Comparison of ENCODE assay signal across 9 cellular contexts in genomic region chr11:102316505-102316904, GRCh38. TPM values are rescaled to one million over a fixed set of nuclear protein-coding genes. Genes with fewer than 3 reads are reported as not detected.
DNase-seq lines count a peak whose midpoint lies in the region; ATAC-seq and TF ChIP-seq lines count a peak whose summit lies in the region.
"Had no signal": no experiment of that assay in that cellular context is flagged by ENCODE, and none has a peak within 500 bp of the region (broad histone marks: within the 10 kb centered on the region; RNA-seq: fewer than 3 reads in every experiment).

No MANE protein-coding gene starts in this region.

- no peaks in the 10 kb centered on the region for H4K20me1 ChIP-seq in neural progenitor cell (ENCODE audit: low read depth)

- H3K4me1 ChIP-seq in uterus: no peaks in the 10 kb centered on the region
- no peaks in the 10 kb centered on the region for H3K4me1 ChIP-seq in neural progenitor cell

- peak overlapping the region; percentile 96 for H3K4me3 Mint-ChIP-seq in activated naive CD4-positive, alpha-beta T cell treated with anti-CD3 and anti-CD28 coated beads for 36 hours
- peak overlapping the region; percentile 97 for H3K4me3 Mint-ChIP-seq in activated T-helper 1 cell treated with anti-CD3 and anti-CD28 coated beads, Interleukin-12 subunit alpha, Interleukin-12 subunit beta, Interleukin-2, Interleukin-4 antibody, amounts not matched to agents 30 ng/mL and 10 ng/mL and 1 ng/mL, durations not matched to agents 14 hours and 24 hours and 36 hours
- H3K4me3 Mint-ChIP-seq in mesothelial cell of epicardium (peak overlapping the region; percentile 5), neural progenitor cell (no peak overlapping the region)

- H3K9me3 Mint-ChIP-seq in activated naive CD4-positive, alpha-beta T cell treated with anti-CD3 and anti-CD28 coated beads for 36 hours: no peaks in the 10 kb centered on the region
- no peaks in the 10 kb centered on the region for H3K9me3 Mint-ChIP-seq in activated T-helper 1 cell treated with anti-CD3 and anti-CD28 coated beads, Interleukin-12 subunit alpha, Interleukin-12 subunit beta, Interleukin-2, Interleukin-4 antibody, amounts not matched to agents 30 ng/mL and 10 ng/mL and 1 ng/mL, durations not matched to agents 14 hours and 24 hours and 36 hours
- H3K9me3 Mint-ChIP-seq in mesothelial cell of epicardium (no peaks in the 10 kb centered on the region), neural progenitor cell (no peaks in the 10 kb centered on the region)

- no peaks in the 10 kb centered on the region for H3K36me3 ChIP-seq in uterus
- no peaks in the 10 kb centered on the region for H3K36me3 ChIP-seq in neural progenitor cell
- H3K36me3 ChIP-seq: cardiac muscle cell had no signal

- no peaks in the 10 kb centered on the region for H3K27me3 Mint-ChIP-seq in activated naive CD4-positive, alpha-beta T cell treated with anti-CD3 and anti-CD28 coated beads for 36 hours (ENCODE audit: low read depth)
- no peaks in the 10 kb centered on the region for H3K27me3 Mint-ChIP-seq in activated T-helper 1 cell treated with anti-CD3 and anti-CD28 coated beads, Interleukin-12 subunit alpha, Interleukin-12 subunit beta, Interleukin-2, Interleukin-4 antibody, amounts not matched to agents 30 ng/mL and 10 ng/mL and 1 ng/mL, durations not matched to agents 14 hours and 24 hours and 36 hours (ENCODE audit: insufficient read depth)
- H3K27me3 Mint-ChIP-seq in mesothelial cell of epicardium (ENCODE audit: low read depth) (peaks cover 4% of the 10 kb centered on the region), neural progenitor cell (ENCODE audit: insufficient read depth, low read depth) (peaks cover 14% of the 10 kb centered on the region)

- H3K27me3 ChIP-seq in uterus (no peaks in the 10 kb centered on the region), neural progenitor cell (peaks cover 12% of the 10 kb centered on the region)

- peaks cover 61% of the 10 kb centered on the region for H3K4me1 Mint-ChIP-seq in activated naive CD4-positive, alpha-beta T cell treated with anti-CD3 and anti-CD28 coated beads for 36 hours (ENCODE audit: low read depth)
- H3K4me1 Mint-ChIP-seq in activated T-helper 1 cell treated with anti-CD3 and anti-CD28 coated beads, Interleukin-12 subunit alpha, Interleukin-12 subunit beta, Interleukin-2, Interleukin-4 antibody, amounts not matched to agents 30 ng/mL and 10 ng/mL and 1 ng/mL, durations not matched to agents 14 hours and 24 hours and 36 hours (ENCODE audit: low read depth): peaks cover 66% of the 10 kb centered on the region
- H3K4me1 Mint-ChIP-seq in mesothelial cell of epicardium (peaks cover 28% of the 10 kb centered on the region), neural progenitor cell (peaks cover 7% of the 10 kb centered on the region)

- H3K36me3 Mint-ChIP-seq in activated naive CD4-positive, alpha-beta T cell treated with anti-CD3 and anti-CD28 coated beads for 36 hours (ENCODE audit: low read depth): peaks cover 35% of the 10 kb centered on the region
- peaks cover 27% of the 10 kb centered on the region for H3K36me3 Mint-ChIP-seq in activated T-helper 1 cell treated with anti-CD3 and anti-CD28 coated beads, Interleukin-12 subunit alpha, Interleukin-12 subunit beta, Interleukin-2, Interleukin-4 antibody, amounts not matched to agents 30 ng/mL and 10 ng/mL and 1 ng/mL, durations not matched to agents 14 hours and 24 hours and 36 hours (ENCODE audit: low read depth)
- H3K36me3 Mint-ChIP-seq in mesothelial cell of epicardium (no peaks in the 10 kb centered on the region), neural progenitor cell (no peaks in the 10 kb centered on the region)

- no peaks in the 10 kb centered on the region for H3K9me3 ChIP-seq in uterus
- no peaks in the 10 kb centered on the region for H3K9me3 ChIP-seq in neural progenitor cell (ENCODE audit: low read depth)

- ATAC-seq in HG02763 (IDR thresholded peaks at IDR 0.05; ENCODE audit: unreplicated experiment): no peak
- no peak for ATAC-seq in HG02759 (IDR thresholded peaks at IDR 0.05; ENCODE audit: unreplicated experiment)

- peak overlapping the region; percentile 98 for H3K27ac Mint-ChIP-seq in activated naive CD4-positive, alpha-beta T cell treated with anti-CD3 and anti-CD28 coated beads for 36 hours
- H3K27ac Mint-ChIP-seq in activated T-helper 1 cell treated with anti-CD3 and anti-CD28 coated beads, Interleukin-12 subunit alpha, Interleukin-12 subunit beta, Interleukin-2, Interleukin-4 antibody, amounts not matched to agents 30 ng/mL and 10 ng/mL and 1 ng/mL, durations not matched to agents 14 hours and 24 hours and 36 hours: peak overlapping the region; percentile 95
- H3K27ac Mint-ChIP-seq in mesothelial cell of epicardium (peak overlapping the region; percentile 65), neural progenitor cell (no peak overlapping the region)

- H3K9ac ChIP-seq in neural progenitor cell: no peak overlapping the region

- CTCF ChIA-PET in activated naive CD4-positive, alpha-beta T cell treated with anti-CD3 and anti-CD28 coated beads for 36 hours (lab: Charles Lee): interaction anchor here (0.6 to 12.1 kb wide), 6 partner anchors 9 to 160 kb away, joined by 3 to 180 read pairs (median 10); no protein-coding TSS in a partner anchor

- H3F3A ChIP-seq in neural progenitor cell (ENCODE audit: low read depth): no peaks in the 10 kb centered on the region

- H3K79me2 ChIP-seq in neural progenitor cell (ENCODE audit: low read depth): no peaks in the 10 kb centered on the region

- H2AFZ ChIP-seq in neural progenitor cell (replicated peaks): no peak overlapping the region

- intact Hi-C loops in activated naive CD4-positive, alpha-beta T cell treated with anti-CD3 and anti-CD28 coated beads for 36 hours (cut with micrococcal nuclease): no loop called here
- intact Hi-C loops in activated T-helper 1 cell treated with anti-CD3 and anti-CD28 coated beads, Interleukin-12 subunit alpha, Interleukin-12 subunit beta, Interleukin-2, Interleukin-4 antibody, amounts not matched to agents 30 ng/mL and 10 ng/mL and 1 ng/mL, durations not matched to agents 14 hours and 24 hours and 36 hours (cut with micrococcal nuclease): loop anchor here (2.0 to 10.0 kb wide), 6 partner anchors 80 to 792 kb away; partner anchors contain the start of genes ANGPTL5, CEP126 and DYNC2H1
- intact Hi-C loops in uterus (cut with DNase I; ENCODE audit: low total_unique reads): no loop called here

- TF ChIP-seq CTCF in mesothelial cell of epicardium (IDR thresholded peaks at IDR 0.05; ENCODE audit: unreplicated experiment): no peak
- no peak for TF ChIP-seq CTCF in uterus (IDR thresholded peaks at IDR 0.05)
- TF ChIP-seq CTCF in neural progenitor cell (IDR thresholded peaks at IDR 0.05): no peak

- DNase-seq in activated naive CD4-positive, alpha-beta T cell treated with anti-CD3 and anti-CD28 coated beads for 36 hours: no peak
- DNase-seq in activated naive CD4-positive, alpha-beta T cell treated with anti-CD3 and anti-CD28 coated beads, Interleukin-2, amount 50 U/mL, for 16 hours: no peak
- DNase-seq in activated T-helper 1 cell treated with anti-CD3 and anti-CD28 coated beads, Interleukin-12 subunit alpha, Interleukin-12 subunit beta, Interleukin-2, Interleukin-4 antibody, amounts not matched to agents 30 ng/mL and 10 ng/mL and 1 ng/mL, durations not matched to agents 14 hours and 24 hours and 36 hours (ENCODE audit: low spot score): no peak
- DNase-seq in mesothelial cell of epicardium (ENCODE audit: low spot score in 2 of 2, unreplicated experiment in 2 of 2): no peak
- no peak for DNase-seq in uterus
- DNase-seq in neural progenitor cell (ENCODE audit: low spot score): no peak

- H3K27ac ChIP-seq in uterus (peak overlapping the region; percentile 78 to 83), neural progenitor cell (no peak overlapping the region)
- H3K27ac ChIP-seq: cardiac muscle cell had no signal

- H3K4me2 ChIP-seq in neural progenitor cell: no peak overlapping the region

- no peak for TF ChIP-seq POLR2A in uterus (IDR thresholded peaks at IDR 0.05)

- H3K4me3 ChIP-seq in uterus: peak overlapping the region in 1 of 2 donors; percentile 59
- H3K4me3 ChIP-seq in neural progenitor cell: no peak overlapping the region

RNA-seq across cellular contexts. Expression of gene BIRC3, which starts 0.8 kb away (rescaled TPM):
- total RNA-seq in activated naive CD4-positive, alpha-beta T cell treated with anti-CD3 and anti-CD28 coated beads for 36 hours: 100 to 1,000 TPM; 100 to 105 TPM
- total RNA-seq in activated T-helper 1 cell treated with anti-CD3 and anti-CD28 coated beads, Interleukin-12 subunit alpha, Interleukin-12 subunit beta, Interleukin-2, Interleukin-4 antibody, amounts not matched to agents 30 ng/mL and 10 ng/mL and 1 ng/mL, durations not matched to agents 14 hours and 24 hours and 36 hours: 101 and 108 TPM in 2 replicates
- 1.4 to 2.2 TPM (median 1.8 TPM) in 3 replicates for total RNA-seq in mesothelial cell of epicardium
- total RNA-seq in uterus: 100 to 1,000 TPM in 1 of 4 donors, 10 to 100 TPM in 1, 1 to 10 TPM in 2; 1.5 to 102 (median 8.7) TPM
- 0.09 TPM in 1 of 2 replicates, not detected in the other for total RNA-seq in neural progenitor cell (ENCODE audit: low replicate concordance)

RNA-seq across cellular contexts. Expression of gene BIRC2, which starts 30.5 kb away (rescaled TPM):
- 10 to 100 TPM; 26.6 to 26.9 TPM for total RNA-seq in activated naive CD4-positive, alpha-beta T cell treated with anti-CD3 and anti-CD28 coated beads for 36 hours
- total RNA-seq in activated T-helper 1 cell treated with anti-CD3 and anti-CD28 coated beads, Interleukin-12 subunit alpha, Interleukin-12 subunit beta, Interleukin-2, Interleukin-4 antibody, amounts not matched to agents 30 ng/mL and 10 ng/mL and 1 ng/mL, durations not matched to agents 14 hours and 24 hours and 36 hours: 30.6 and 33.3 TPM in 2 replicates
- total RNA-seq in mesothelial cell of epicardium (39.8 to 42.8 TPM (median 42.7 TPM) in 3 replicates), uterus (100 to 1,000 TPM in 1 of 4 donors, 10 to 100 TPM in 3; 40.1 to 106 (median 53.5) TPM), neural progenitor cell (ENCODE audit: low replicate concordance) (52.5 and 78.1 TPM in 2 replicates)
